ENCODE assay signal across 8 cellular contexts in genomic region chr3:11271986-11272904, GRCh38. TPM values are rescaled to one million over a fixed set of nuclear protein-coding genes. Genes with fewer than 3 reads are reported as not detected.
DNase-seq lines count a peak whose midpoint lies in the region; ATAC-seq and TF ChIP-seq lines count a peak whose summit lies in the region.

ATG7 (plus strand) TSS chr3:11272397; CDS start chr3:11298696, 26,299 bp downstream.

- peaks cover 18% of the 10 kb centered on the region for H3K36me3 Mint-ChIP-seq in activated naive CD8-positive, alpha-beta T cell

- H3K27me3 ChIP-seq in osteoblast (ENCODE audit: insufficient read depth, low read length), result no peaks in the 10 kb centered on the region
- no peaks in the 10 kb centered on the region for H3K27me3 ChIP-seq in thoracic aorta (replicated peaks; ENCODE audit: insufficient read depth)

- H3K4me1 Mint-ChIP-seq in activated naive CD8-positive, alpha-beta T cell (ENCODE audit: low read depth), result peaks cover 46% of the 10 kb centered on the region

- H3K4me3 Mint-ChIP-seq in activated naive CD8-positive, alpha-beta T cell, result peak within 1 kb of the TSS; percentile 97

- H3K79me2 ChIP-seq in osteoblast (ENCODE audit: insufficient read depth, low read length), result peaks cover 49% of the 10 kb centered on the region

- peak within 1 kb of the TSS; percentile 97 for H2AFZ ChIP-seq in osteoblast (ENCODE audit: low read length)

- H3K27ac ChIP-seq in osteoblast (ENCODE audit: low read depth, low read length) (peak within 1 kb of the TSS; percentile 85), thoracic aorta (peak within 1 kb of the TSS; percentile 74 to 78)

- TF ChIP-seq CTCF in GM10266 (IDR thresholded peaks at IDR 0.05; ENCODE audit: control insufficient read depth, insufficient read depth, low read depth, missing control alignments) (no peak), osteoblast (IDR thresholded peaks at IDR 0.05; ENCODE audit: extremely low read depth, low read depth, low read length) (no peak), thoracic aorta (IDR thresholded peaks at IDR 0.05) (no peak)

- H3K36me3 ChIP-seq in osteoblast (ENCODE audit: insufficient read depth, low read length) (no peaks in the 10 kb centered on the region), thoracic aorta (no peaks in the 10 kb centered on the region)

- H3K4me2 ChIP-seq in osteoblast (ENCODE audit: insufficient read depth, low read length), result peak within 1 kb of the TSS; percentile 93

- H3K27me3 Mint-ChIP-seq in activated naive CD8-positive, alpha-beta T cell, result no peaks in the 10 kb centered on the region

- peak within 1 kb of the TSS; percentile 84 for H3K4me3 ChIP-seq in osteoblast (ENCODE audit: insufficient read depth, low read length)
- H3K4me3 ChIP-seq in thoracic aorta, result peak within 1 kb of the TSS; percentile 86

- H3K9me3 Mint-ChIP-seq in activated naive CD8-positive, alpha-beta T cell (ENCODE audit: low read depth), result no peaks in the 10 kb centered on the region

- DNase-seq in GM10266 (ENCODE audit: extremely low spot score), result peak; percentile 93
- DNase-seq in NCI-H1105 (lab: John Stamatoyannopoulos, UW), result peak; percentile 90
- DNase-seq in SKM-1 treated with dmso at 0.1 percent for 144 hours (lab: John Stamatoyannopoulos, UW; ENCODE audit: unreplicated experiment), result peak; percentile 95
- peak; percentile 95 for DNase-seq in glomerular visceral epithelial cell (ENCODE audit: extremely low spot score)
- DNase-seq in osteoblast (ENCODE audit: insufficient read length, low spot score, missing footprints), result peak; percentile 97
- peak; percentile 93 for DNase-seq in thoracic aorta (ENCODE audit: low spot score)

- peaks cover 16% of the 10 kb centered on the region for H3K4me1 ChIP-seq in osteoblast (ENCODE audit: insufficient read depth, low read length)
- H3K4me1 ChIP-seq in thoracic aorta (ENCODE audit: control insufficient read depth in 1 of 2, low read depth in 2 of 2), result peaks cover 8 to 21% of the 10 kb centered on the region in 2 donors

- ATAC-seq in HG02623 (IDR thresholded peaks at IDR 0.05; ENCODE audit: unreplicated experiment) (peak; percentile 97), thoracic aorta (ENCODE audit: insufficient number of reproducible peaks, low FRiP score, low read depth) (peak; percentile 70)

- H3K9me3 ChIP-seq in osteoblast (ENCODE audit: low read depth, low read length), result no peaks in the 10 kb centered on the region
- H3K9me3 ChIP-seq in thoracic aorta, result no peaks in the 10 kb centered on the region

- H4K20me1 ChIP-seq in osteoblast (ENCODE audit: insufficient read depth, low read length), result no peaks in the 10 kb centered on the region

- H3K27ac Mint-ChIP-seq in activated naive CD8-positive, alpha-beta T cell, result peak within 1 kb of the TSS; percentile 94

RNA-seq across cellular contexts. Expression of gene ATG7, which starts in this region (rescaled TPM):
- total RNA-seq in osteoblast, result 83.7 and 93.4 TPM in 2 replicates
- total RNA-seq in thoracic aorta, result 10 to 100 TPM; 56.6 to 88.3 TPM

Comparison
In these comparisons a context has a peak if more than half of its experiments do, and no peak if none do; other contexts are left out.
1. Peak in every context shown above with its lines: DNase-seq, ATAC-seq, H3K4me3 ChIP-seq and H3K27ac ChIP-seq.